In the genomic region with DNA sequence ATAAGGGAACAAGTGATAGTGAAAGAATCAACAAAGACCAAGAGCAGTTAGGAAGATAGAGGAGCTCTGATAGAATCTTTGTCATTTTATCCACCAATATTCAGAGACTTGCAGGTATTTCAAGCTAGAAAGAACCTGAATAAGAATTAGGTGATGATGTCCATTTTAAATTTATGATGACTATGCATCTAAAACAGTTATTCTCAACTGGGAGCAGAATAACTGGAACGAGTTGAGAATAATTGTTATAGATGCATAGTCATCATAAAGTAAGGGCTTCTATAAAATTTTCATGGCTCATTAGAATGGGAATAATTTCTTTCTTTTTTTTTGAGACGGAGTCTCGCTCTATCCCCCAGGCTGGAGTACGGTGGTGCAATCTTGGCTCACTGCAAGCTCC, we compare ENCODE assay signal across 8 cellular contexts.
"Had no signal": no experiment of that assay in that cellular context is flagged by ENCODE, and none has a peak within 500 bp of the region (broad histone marks: within the 10 kb centered on the region; RNA-seq: fewer than 3 reads in every experiment).

No MANE protein-coding gene starts in this region.

- H2AFZ ChIP-seq: GM23338 had no signal

- H3K9ac ChIP-seq: KMS-11 had no signal

- FAIRE-seq: H1, H54, HTR-8/SVneo had no signal

- H3K4me2 ChIP-seq: GM23338, KMS-11 had no signal

- DNase-seq: H9, HCEC 1CT, KBM-7 had no signal

- ATAC-seq: GM23338 had no signal

- H3K4me3 ChIP-seq: GM23338 had no signal

- H3K27ac ChIP-seq: KMS-11 had no signal
